Comparison of ENCODE assay signal across 8 cellular contexts in the genomic region with DNA sequence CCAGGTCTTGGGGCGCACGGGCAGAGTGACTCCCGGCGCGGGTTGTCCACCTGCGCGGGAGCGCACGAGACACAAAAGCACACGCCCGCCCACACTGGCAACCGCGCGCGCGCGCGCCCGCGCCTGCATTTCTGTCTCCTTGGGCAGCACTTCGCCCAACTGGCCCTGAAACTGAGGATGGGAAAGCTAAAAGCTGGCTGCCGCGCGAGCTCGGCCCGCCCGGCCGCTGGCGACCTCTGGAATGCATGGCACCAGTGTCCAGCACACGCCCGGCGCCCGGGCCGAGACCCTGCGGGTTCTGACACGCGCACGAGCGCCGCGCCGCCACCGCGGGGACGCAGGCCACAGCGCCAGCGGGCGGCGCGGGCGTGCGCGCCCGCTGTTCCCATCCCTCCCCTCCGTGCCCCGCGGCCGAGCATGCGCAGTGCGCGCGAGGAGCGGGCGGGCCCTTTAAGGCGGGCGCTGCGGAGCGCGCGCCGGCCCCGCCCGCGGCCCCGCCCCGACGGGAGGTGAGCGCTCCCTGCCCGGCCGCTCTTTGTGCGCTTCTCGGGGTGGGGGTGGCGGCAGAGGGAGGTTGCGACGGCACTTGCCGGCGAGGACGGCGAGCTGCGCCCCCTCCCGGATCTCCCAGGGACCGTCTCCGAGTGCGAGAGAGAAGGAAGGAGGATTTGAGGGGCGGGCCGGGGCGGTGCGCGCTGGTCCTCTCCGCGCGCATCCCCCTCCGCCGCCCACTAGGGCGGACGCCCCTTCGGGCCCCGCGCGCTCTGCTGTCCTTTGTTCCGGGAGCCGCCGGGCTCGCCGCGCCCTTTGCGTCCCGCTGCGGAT. TPM values are rescaled to one million over a fixed set of nuclear protein-coding genes. Genes with fewer than 3 reads are reported as not detected.
DNase-seq lines count a peak whose midpoint lies in the region; ATAC-seq and TF ChIP-seq lines count a peak whose summit lies in the region.

No MANE protein-coding gene starts in this region.

- peak overlapping the region; percentile 86 for H3K4me3 ChIP-seq in AG04449 (ENCODE audit: low read depth, low read length)
- peak overlapping the region; percentile 74 for H3K4me3 ChIP-seq in kidney epithelial cell (ENCODE audit: low read depth, low read length)

- no peaks in the 10 kb centered on the region for H3K36me3 ChIP-seq in kidney epithelial cell (ENCODE audit: control insufficient read depth, insufficient read depth, low read length)

- ATAC-seq in GM18868 (IDR thresholded peaks at IDR 0.05; ENCODE audit: unreplicated experiment) (peak; percentile 69), HG03108 (IDR thresholded peaks at IDR 0.05; ENCODE audit: unreplicated experiment) (peak; percentile 54)

- peaks cover 10% of the 10 kb centered on the region for H3K27me3 ChIP-seq in kidney epithelial cell (ENCODE audit: control insufficient read depth, insufficient read depth, low read length)

- CTCF ChIA-PET in AG04449 (lab: Yijun Ruan, JAX), result interaction anchor here (0.6 to 3.8 kb wide), 11 partner anchors 9 to 566 kb away, joined by 3 to 12 read pairs (median 4); no protein-coding TSS in a partner anchor

- DNase-seq in AG04449 (ENCODE audit: low read depth, low spot score), result peak; percentile 33
- DNase-seq in NCI-H2196 (lab: John Stamatoyannopoulos, UW; ENCODE audit: unreplicated experiment), result peak; percentile 91
- peak; percentile 49 to 68 (median 56) for DNase-seq in activated CD4-positive, CD25-positive, alpha-beta regulatory T cell (lab: John Stamatoyannopoulos, UW)
- peak; percentile 88 for DNase-seq in central memory CD4-positive, alpha-beta T cell
- DNase-seq in kidney epithelial cell (ENCODE audit: low read depth), result peak; percentile 51
- peak; percentile 72 to 85 for DNase-seq in stimulated activated CD4-positive, alpha-beta T cell treated with anti-CD3 and anti-CD28 coated beads, Interleukin-15, amount 100 ng/mL, for 1 hour (ENCODE audit: low read depth in 1 of 2, low spot score in 1 of 2)

- POLR2A ChIA-PET in AG04449 (lab: Yijun Ruan, JAX), result interaction anchor here (1.0 to 1.3 kb wide), 5 partner anchors 54 to 159 kb away, joined by 3 to 5 read pairs (median 4); no protein-coding TSS in a partner anchor

- TF ChIP-seq CTCF in AG04449 (IDR thresholded peaks at IDR 0.05; ENCODE audit: insufficient read depth, low read length, missing control alignments) (peak; percentile 92), kidney epithelial cell (IDR thresholded peaks at IDR 0.05; ENCODE audit: insufficient read depth, low read length, poor library complexity, severe bottlenecking) (peak; percentile 62)

RNA-seq across cellular contexts. Expression of a gene that starts 1.1 kb away (rescaled TPM):
- total RNA-seq in kidney epithelial cell, result 15.6 and 18.8 TPM in 2 replicates

Comparison
In these comparisons a context has a peak if more than half of its experiments do, and no peak if none do; other contexts are left out.
1. Peak in every context shown above with its lines: DNase-seq, ATAC-seq and H3K4me3 ChIP-seq.
2. DNase-seq: peak in every context shown above with its lines; median percentile 91 in NCI-H2196; 88 in central memory CD4-positive, alpha-beta T cell; 78 in stimulated activated CD4-positive, alpha-beta T cell treated with anti-CD3 and anti-CD28 coated beads, Interleukin-15, amount 100 ng/mL, for 1 hour; 56 in activated CD4-positive, CD25-positive, alpha-beta regulatory T cell; 51 in kidney epithelial cell; 33 in AG04449.